Comparison of ENCODE assay signal across 9 cellular contexts in the genomic region with DNA sequence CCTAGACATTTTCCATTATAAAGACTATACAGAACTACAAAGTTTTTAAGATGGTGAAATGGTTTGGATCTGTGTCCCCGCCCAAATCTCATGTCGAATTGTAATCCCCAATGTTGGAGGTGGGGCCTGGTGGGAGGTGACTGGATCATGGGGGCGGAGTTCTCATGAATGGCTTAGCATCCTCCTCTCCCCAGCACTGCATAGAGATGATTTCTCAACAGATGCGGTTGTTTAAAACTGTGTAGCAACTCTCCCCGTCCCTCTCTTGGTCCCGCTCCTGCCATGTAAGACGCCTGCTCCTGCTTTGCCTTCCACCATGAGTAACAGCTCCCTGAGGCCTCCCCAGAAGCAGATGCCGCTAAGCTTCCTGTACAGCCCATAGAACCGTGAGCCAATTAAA. TPM values are rescaled to one million over a fixed set of nuclear protein-coding genes. Genes with fewer than 3 reads are reported as not detected.
A peak's percentile ranks its signal among the peaks of the same experiment; 100 is the strongest.
DNase-seq lines count a peak whose midpoint lies in the region; TF ChIP-seq lines count a peak whose summit lies in the region.
"Had no signal": no experiment of that assay in that cellular context is flagged by ENCODE, and none has a peak within 500 bp of the region (broad histone marks: within the 10 kb centered on the region; RNA-seq: fewer than 3 reads in every experiment).

No MANE protein-coding gene starts in this region.

- POLR2A ChIA-PET in OCI-LY7 (lab: Charles Lee), result interaction anchor here (0.5 kb wide), 1 partner anchor 223 kb away, joined by 6 read pairs; no protein-coding TSS in a partner anchor

- peaks cover 42% of the 10 kb centered on the region for H4K20me1 ChIP-seq in OCI-LY7 (ENCODE audit: insufficient read depth, low read length)

- no TSS peak for BruUV-seq in OCI-LY7 (replicated peaks; lab: Mats Ljungman, UMichigan)

- peak overlapping the region; percentile 80 for H3K4me3 ChIP-seq in GM12865 (ENCODE audit: low read depth, low read length)
- H3K4me3 ChIP-seq in OCI-LY7 (ENCODE audit: low read depth, low read length, poor library complexity, severe bottlenecking), result peak overlapping the region; percentile 89
- peak overlapping the region; percentile 86 for H3K4me3 ChIP-seq in colonic mucosa
- H3K4me3 ChIP-seq in parathyroid adenoma (ENCODE audit: low read depth, low read length), result peak overlapping the region; percentile 82

- no peak overlapping the region for H3K9ac ChIP-seq in colonic mucosa (ENCODE audit: low read depth in 2 of 2, low read length in 2 of 2)
- no peak overlapping the region for H3K9ac ChIP-seq in parathyroid adenoma

- CTCF ChIA-PET in OCI-LY7 (lab: Charles Lee; ENCODE audit: unreplicated experiment), result no interaction called here

- H2AFZ ChIP-seq in OCI-LY7 (ENCODE audit: low read length) (no peak overlapping the region), parathyroid adenoma (no peak overlapping the region)

- H3K27me3 ChIP-seq in colonic mucosa, result no peaks in the 10 kb centered on the region
- H3K27me3 ChIP-seq in parathyroid adenoma (ENCODE audit: control insufficient read depth, insufficient read depth, low read length), result no peaks in the 10 kb centered on the region
- H3K27me3 ChIP-seq: adrenal gland had no signal

- DNase-seq in GM12865 (ENCODE audit: low read depth), result no peak
- no peak for DNase-seq in OCI-LY7 (ENCODE audit: low spot score)
- DNase-seq in colonic mucosa, result no peak
- no peak for DNase-seq in GM19240 (ENCODE audit: insufficient read length, low spot score)
- DNase-seq in NCI-H1930 (lab: John Stamatoyannopoulos, UW), result no peak
- no peak for DNase-seq in NCI-H2227 (lab: John Stamatoyannopoulos, UW; ENCODE audit: unreplicated experiment)
- DNase-seq in HCEC 1CT, result no peak
- DNase-seq: adrenal gland had no signal

- intact Hi-C loops in OCI-LY7 (cut with micrococcal nuclease; ENCODE audit: unreplicated experiment), result loop anchor here (5.0 kb wide), 1 partner anchor 61 kb away; a partner anchor contains a TSS
- intact Hi-C loops in colonic mucosa (cut with DNase I), result no loop called here

- H3K9me3 ChIP-seq in OCI-LY7 (ENCODE audit: low read length) (peaks cover 14% of the 10 kb centered on the region; the same call in 1 of the 2 replicates), colonic mucosa (no peaks in the 10 kb centered on the region), parathyroid adenoma (ENCODE audit: control insufficient read depth, low read length) (no peaks in the 10 kb centered on the region)
- H3K9me3 ChIP-seq: adrenal gland had no signal

- H3K4me1 ChIP-seq in OCI-LY7 (ENCODE audit: insufficient read depth, low read length, poor library complexity, severe bottlenecking) (peaks cover 41% of the 10 kb centered on the region), colonic mucosa (no peaks in the 10 kb centered on the region), parathyroid adenoma (peaks cover 8% of the 10 kb centered on the region)

- H3K36me3 ChIP-seq in OCI-LY7 (ENCODE audit: insufficient read depth, low read length) (peaks cover 47% of the 10 kb centered on the region), colonic mucosa (no peaks in the 10 kb centered on the region), parathyroid adenoma (ENCODE audit: control insufficient read depth, insufficient read depth, low read length) (no peaks in the 10 kb centered on the region)
- H3K36me3 ChIP-seq: adrenal gland had no signal

- H3K9me2 ChIP-seq in OCI-LY7 (ENCODE audit: insufficient read depth, low read length), result no peaks in the 10 kb centered on the region

- no peak overlapping the region for H3K27ac ChIP-seq in OCI-LY7 (ENCODE audit: low read depth, low read length, poor library complexity, severe bottlenecking)
- no peak overlapping the region for H3K27ac ChIP-seq in colonic mucosa
- H3K27ac ChIP-seq in parathyroid adenoma, result no peak overlapping the region

- TF ChIP-seq CTCF in GM12865 (IDR thresholded peaks at IDR 0.05; ENCODE audit: insufficient read depth, low read depth, low read length, missing control alignments) (no peak), OCI-LY7 (conservative IDR thresholded peaks at IDR 0.05; ENCODE audit: low read length) (no peak), colonic mucosa (IDR thresholded peaks at IDR 0.05) (no peak), parathyroid adenoma (IDR thresholded peaks at IDR 0.05) (no peak)

- H3K4me2 ChIP-seq in OCI-LY7 (ENCODE audit: low read length) (peak overlapping the region; percentile 83), parathyroid adenoma (ENCODE audit: low read length) (peak overlapping the region; percentile 79)

- peaks cover 62% of the 10 kb centered on the region for H3K79me2 ChIP-seq in OCI-LY7 (ENCODE audit: insufficient read depth, low read depth, low read length)
- H3K79me2 ChIP-seq in parathyroid adenoma, result peaks cover 33% of the 10 kb centered on the region

RNA-seq across cellular contexts. Expression of a gene that starts 1.6 kb away (rescaled TPM):
- total RNA-seq in OCI-LY7 (2014; rRNA removed; shearing (Covaris generic)), result 27.5 and 30.5 TPM in 2 replicates
- total RNA-seq in OCI-LY7 (2022) (39.3 and 46.8 TPM in 2 replicates), colonic mucosa (10 to 100 TPM; 17.2 to 18.2 TPM)

RNA-seq across cellular contexts. Expression of a gene that starts 60.0 kb away (rescaled TPM):
- 7.7 and 10.7 TPM in 2 replicates for total RNA-seq in OCI-LY7 (2014; rRNA removed; shearing (Covaris generic))
- 15.1 and 15.7 TPM in 2 replicates for total RNA-seq in OCI-LY7 (2022)
- total RNA-seq in colonic mucosa, result 10 to 100 TPM in 1 of 2 donors, 1 to 10 TPM in 1; 9.2 to 10.2 TPM
